Comparison of ENCODE assay signal across 9 cellular contexts in the genomic region with DNA sequence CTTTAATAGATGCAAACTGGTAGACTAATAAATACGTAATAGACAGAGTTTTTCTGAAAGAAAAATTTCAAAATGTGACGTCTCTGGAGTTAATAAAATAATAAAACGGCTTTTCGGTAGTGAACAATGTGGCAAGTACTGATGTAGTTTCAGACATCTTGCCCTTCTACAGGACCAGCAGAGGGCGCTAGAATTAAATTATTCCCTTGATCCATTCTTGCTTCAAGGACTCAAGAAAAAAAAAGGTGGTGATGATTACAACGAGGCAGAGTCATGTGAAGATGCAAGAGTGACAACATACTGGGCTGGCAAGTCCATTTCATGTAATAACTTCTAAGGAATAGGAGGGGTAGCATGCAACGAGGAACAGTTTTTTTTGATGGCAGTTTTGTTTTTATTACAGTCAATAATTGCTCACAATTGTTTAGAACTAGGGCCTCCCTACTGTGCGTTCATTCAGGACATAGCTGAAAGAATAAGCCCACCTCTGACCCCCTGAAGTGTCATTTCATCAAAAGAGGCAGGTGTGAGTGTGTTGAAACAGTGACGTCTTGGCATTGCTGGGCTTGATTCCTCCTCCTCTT.
DNase-seq lines count a peak whose midpoint lies in the region; ATAC-seq and TF ChIP-seq lines count a peak whose summit lies in the region.
"Had no signal": no experiment of that assay in that cellular context is flagged by ENCODE, and none has a peak within 500 bp of the region (broad histone marks: within the 10 kb centered on the region; RNA-seq: fewer than 3 reads in every experiment).

No MANE protein-coding gene starts in this region.

- peak; percentile 65 for TF ChIP-seq CTCF in epithelial cell of esophagus (IDR thresholded peaks at IDR 0.05; ENCODE audit: insufficient read depth, low read depth, low read length, missing control alignments)

- no peak overlapping the region for H3K4me3 Mint-ChIP-seq in activated T-helper 1 cell treated with anti-CD3 and anti-CD28 coated beads, Interleukin-12 subunit alpha, Interleukin-12 subunit beta, Interleukin-2, Interleukin-4 antibody, amounts not matched to agents 30 ng/mL and 10 ng/mL and 1 ng/mL, durations not matched to agents 14 hours and 24 hours and 36 hours
- H3K4me3 Mint-ChIP-seq: stimulated activated naive CD8-positive, alpha-beta T cell treated with anti-CD3 and anti-CD28 coated beads, Interleukin-15, Interleukin-2, amounts not matched to agents 100 ng/mL and 50 ng/mL, for 24 hours had no signal

- H3K4me1 Mint-ChIP-seq in activated T-helper 1 cell treated with anti-CD3 and anti-CD28 coated beads, Interleukin-12 subunit alpha, Interleukin-12 subunit beta, Interleukin-2, Interleukin-4 antibody, amounts not matched to agents 30 ng/mL and 10 ng/mL and 1 ng/mL, durations not matched to agents 14 hours and 24 hours and 36 hours (ENCODE audit: low read depth): no peaks in the 10 kb centered on the region

- H3K9me3 Mint-ChIP-seq in activated T-helper 1 cell treated with anti-CD3 and anti-CD28 coated beads, Interleukin-12 subunit alpha, Interleukin-12 subunit beta, Interleukin-2, Interleukin-4 antibody, amounts not matched to agents 30 ng/mL and 10 ng/mL and 1 ng/mL, durations not matched to agents 14 hours and 24 hours and 36 hours: no peaks in the 10 kb centered on the region
- H3K9me3 Mint-ChIP-seq: stimulated activated naive CD8-positive, alpha-beta T cell treated with anti-CD3 and anti-CD28 coated beads, Interleukin-15, Interleukin-2, amounts not matched to agents 100 ng/mL and 50 ng/mL, for 24 hours had no signal

- no peak for DNase-seq in Right ventricle myocardium inferior (ENCODE audit: missing footprints)
- no peak for DNase-seq in cardiac septum (ENCODE audit: low spot score)
- peak; percentile 77 for DNase-seq in NAMALWA (ENCODE audit: low spot score)
- peak; percentile 60 for DNase-seq in RPMI7951 (ENCODE audit: low read depth)
- peak; percentile 81 for DNase-seq in epithelial cell of esophagus (ENCODE audit: low read depth)
- peak; percentile 58 for DNase-seq in middle frontal gyrus (ENCODE audit: extremely low spot score, low spot score)
- no peak for DNase-seq in activated T-helper 1 cell treated with anti-CD3 and anti-CD28 coated beads, Interleukin-12 subunit alpha, Interleukin-12 subunit beta, Interleukin-2, Interleukin-4 antibody, amounts not matched to agents 30 ng/mL and 10 ng/mL and 1 ng/mL, durations not matched to agents 14 hours and 24 hours and 36 hours (ENCODE audit: low spot score)

- intact Hi-C loops in Right ventricle myocardium inferior (cut with DNase I) (loop anchor here (2.0 to 10.0 kb wide), 5 partner anchors 72 to 660 kb away; no protein-coding TSS in a partner anchor), cardiac septum (cut with DNase I) (loop anchor here (5.0 to 10.0 kb wide), 4 partner anchors 72 to 417 kb away; no protein-coding TSS in a partner anchor)
- intact Hi-C loops in activated T-helper 1 cell treated with anti-CD3 and anti-CD28 coated beads, Interleukin-12 subunit alpha, Interleukin-12 subunit beta, Interleukin-2, Interleukin-4 antibody, amounts not matched to agents 30 ng/mL and 10 ng/mL and 1 ng/mL, durations not matched to agents 14 hours and 24 hours and 36 hours (cut with micrococcal nuclease): loop anchor here (1.0 to 10.0 kb wide), 3 partner anchors 130 to 670 kb away; no protein-coding TSS in a partner anchor

- H3K27me3 Mint-ChIP-seq in activated T-helper 1 cell treated with anti-CD3 and anti-CD28 coated beads, Interleukin-12 subunit alpha, Interleukin-12 subunit beta, Interleukin-2, Interleukin-4 antibody, amounts not matched to agents 30 ng/mL and 10 ng/mL and 1 ng/mL, durations not matched to agents 14 hours and 24 hours and 36 hours (ENCODE audit: insufficient read depth): peaks cover 13% of the 10 kb centered on the region

- H3K36me3 Mint-ChIP-seq in activated T-helper 1 cell treated with anti-CD3 and anti-CD28 coated beads, Interleukin-12 subunit alpha, Interleukin-12 subunit beta, Interleukin-2, Interleukin-4 antibody, amounts not matched to agents 30 ng/mL and 10 ng/mL and 1 ng/mL, durations not matched to agents 14 hours and 24 hours and 36 hours (ENCODE audit: low read depth): no peaks in the 10 kb centered on the region

- ATAC-seq in Right ventricle myocardium inferior (peak; percentile 68), GM19328 (IDR thresholded peaks at IDR 0.05; ENCODE audit: unreplicated experiment) (no peak)

- H3K4me3 ChIP-seq in epithelial cell of esophagus (ENCODE audit: low read length): no peak overlapping the region

- no peak overlapping the region for H3K27ac Mint-ChIP-seq in activated T-helper 1 cell treated with anti-CD3 and anti-CD28 coated beads, Interleukin-12 subunit alpha, Interleukin-12 subunit beta, Interleukin-2, Interleukin-4 antibody, amounts not matched to agents 30 ng/mL and 10 ng/mL and 1 ng/mL, durations not matched to agents 14 hours and 24 hours and 36 hours
- H3K27ac Mint-ChIP-seq: stimulated activated naive CD8-positive, alpha-beta T cell treated with anti-CD3 and anti-CD28 coated beads, Interleukin-15, Interleukin-2, amounts not matched to agents 100 ng/mL and 50 ng/mL, for 24 hours had no signal

Comparison
In these comparisons a context has a peak if more than half of its experiments do, and no peak if none do; other contexts are left out.
1. DNase-seq: peak in NAMALWA (single experiment), RPMI7951 (single experiment), epithelial cell of esophagus (single experiment) and middle frontal gyrus (single experiment); none in Right ventricle myocardium inferior (single experiment), cardiac septum (single experiment) and activated T-helper 1 cell treated with anti-CD3 and anti-CD28 coated beads, Interleukin-12 subunit alpha, Interleukin-12 subunit beta, Interleukin-2, Interleukin-4 antibody, amounts not matched to agents 30 ng/mL and 10 ng/mL and 1 ng/mL, durations not matched to agents 14 hours and 24 hours and 36 hours (single experiment).